9 cellular contexts compared by ENCODE assay signal in genomic region chr17:76014100-76014924, GRCh38. TPM values are rescaled to one million over a fixed set of nuclear protein-coding genes. Genes with fewer than 3 reads are reported as not detected.
A peak's percentile ranks its signal among the peaks of the same experiment; 100 is the strongest.
DNase-seq lines count a peak whose midpoint lies in the region; ATAC-seq, FAIRE-seq and TF ChIP-seq lines count a peak whose summit lies in the region.
"Had no signal": no experiment of that assay in that cellular context is flagged by ENCODE, and none has a peak within 500 bp of the region (broad histone marks: within the 10 kb centered on the region; RNA-seq: fewer than 3 reads in every experiment).

No MANE protein-coding gene starts in this region.

- TF ChIP-seq RAD21 in H1 (IDR thresholded peaks at IDR 0.05 in 1 of 2, conservative IDR thresholded peaks at IDR 0.05 in 1 of 2; ENCODE audit: low read depth in 2 of 2, low read length in 2 of 2), result peak; percentile 93 to 97

- no peaks in the 10 kb centered on the region for H4K20me1 ChIP-seq in H1 (replicated peaks in 1 of 2; ENCODE audit: control insufficient read depth in 1 of 2, insufficient read depth in 2 of 2, low read length in 2 of 2)

- no peak overlapping the region for H2BK5ac ChIP-seq in H1 (ENCODE audit: low read depth, low read length)

- peak overlapping the region; percentile 33; the same call in 1 of the 2 replicates for H2BK12ac ChIP-seq in H1 (ENCODE audit: low read depth, low read length)

- H3K27ac Mint-ChIP-seq in activated CD8-positive, alpha-beta T cell treated with anti-CD3 and anti-CD28 coated beads, Interleukin-2, amount 10 ng/mL, durations not matched to agents 7 days and 5 days, result no peak overlapping the region

- H2BK15ac ChIP-seq in H1 (ENCODE audit: low read length), result no peak overlapping the region

- H3K27me3 ChIP-seq in H1 (replicated peaks in 1 of 4; ENCODE audit: control insufficient read depth in 3 of 4, extremely low read depth in 1 of 4, insufficient read depth in 3 of 4, low read length in 3 of 4), result no peaks in the 10 kb centered on the region; a peak in 1 of 7 replicates

- POLR2A ChIA-PET in activated CD8-positive, alpha-beta T cell treated with anti-CD3 and anti-CD28 coated beads, Interleukin-2, amount 10 ng/mL, durations not matched to agents 7 days and 5 days (lab: Charles Lee), result interaction anchor here (0.7 to 1.4 kb wide), 5 partner anchors 15 to 265 kb away, joined by 3 to 8 read pairs (median 3); partner anchors contain the start of gene EXOC7
- POLR2A ChIA-PET in H1 (lab: Charles Lee; ENCODE audit: partially characterized antibody), result interaction anchor here (0.6 to 2.0 kb wide), 10 partner anchors 9 to 718 kb away, joined by 3 to 9 read pairs (median 4); partner anchors contain the start of genes MRPL38 and ZACN

- peaks cover 0 to 2% (median under 1%) of the 10 kb centered on the region in 4 experiments; a peak in 3 of 7 replicates for H3K4me1 ChIP-seq in H1 (replicated peaks in 1 of 4; ENCODE audit: control insufficient read depth in 3 of 4, insufficient read depth in 4 of 4, low read length in 3 of 4)

- H2BK120ac ChIP-seq in H1 (replicated peaks; ENCODE audit: low read depth, low read length), result peak overlapping the region; percentile 15

- no peak for TF ChIP-seq POLR2A in H1 (IDR thresholded peaks at IDR 0.05; ENCODE audit: control extremely low read depth in 1 of 2, low read depth in 2 of 2, low read length in 2 of 2)

- peak overlapping the region; percentile 83; the same call in 1 of the 2 replicates for H4K8ac ChIP-seq in H1 (ENCODE audit: extremely low read depth, insufficient read depth, low read length)

- DNase-seq in DMS153 (lab: John Stamatoyannopoulos, UW) (peak; percentile 77), HK-2 (ENCODE audit: unreplicated experiment) (peak; percentile 65), NCI-H82 treated with DMSO at 0.1 percent for 48 hours (lab: John Stamatoyannopoulos, UW; ENCODE audit: unreplicated experiment) (peak; percentile 19), H1 (ENCODE audit: low read depth in 1 of 2, low spot score in 2 of 2) (peak; percentile 83 to 89), middle frontal gyrus (ENCODE audit: extremely low spot score, low spot score) (peak; percentile 15)
- DNase-seq in activated CD8-positive, alpha-beta T cell treated with anti-CD3 and anti-CD28 coated beads, Interleukin-2, amount 10 ng/mL, durations not matched to agents 7 days and 5 days, result peak; percentile 84
- peak; percentile 65 for DNase-seq in stimulated activated CD8-positive, alpha-beta memory T cell treated with anti-CD3 and anti-CD28 coated beads, Interleukin-4, amount 100 ng/mL, for 24 hours (ENCODE audit: low read depth)

- no peaks in the 10 kb centered on the region for H3K79me1 ChIP-seq in H1 (ENCODE audit: low read depth, low read length)

- peak in 1 of 2 experiments; percentile 65; a peak in 1 of 3 replicates for TF ChIP-seq EP300 in H1 (IDR thresholded peaks at IDR 0.05; ENCODE audit: borderline replicate concordance in 1 of 2, low read depth in 2 of 2, low read length in 2 of 2)

- ATAC-seq in activated CD8-positive, alpha-beta T cell treated with anti-CD3 and anti-CD28 coated beads, Interleukin-2, amount 10 ng/mL, durations not matched to agents 7 days and 5 days, result peak; percentile 99
- no peak for ATAC-seq in HG02610 (IDR thresholded peaks at IDR 0.05; ENCODE audit: unreplicated experiment)

- no peaks in the 10 kb centered on the region for H3K36me3 ChIP-seq in H1 (ENCODE audit: control insufficient read depth in 2 of 4, insufficient read depth in 4 of 4, low read length in 3 of 4)

- H3K4me2 ChIP-seq in H1 (ENCODE audit: insufficient read depth in 1 of 2, low read depth in 2 of 2, low read length in 2 of 2), result no peak overlapping the region

- no peak overlapping the region for H3K14ac ChIP-seq in H1 (ENCODE audit: insufficient read length)

- 48% methylated on average over 14 of the region's 19 CpGs; no CpG with 5 or more reads in 1 of the 2 experiments for WGBS in H1 (ENCODE audit: extremely low coverage in 1 of 2, insufficient coverage in 1 of 2, insufficient read length in 1 of 2, insufficient replicate concordance in 2 of 2, low coverage in 1 of 2, low lambda C conversion rate in 2 of 2, missing lambda C conversion rate in 1 of 2), 2 experiments

- H2AFZ ChIP-seq in H1 (ENCODE audit: low read length), result no peak overlapping the region; the same call in 1 of the 2 replicates

- no peaks in the 10 kb centered on the region for H3K27me3 Mint-ChIP-seq in activated CD8-positive, alpha-beta T cell treated with anti-CD3 and anti-CD28 coated beads, Interleukin-2, amount 10 ng/mL, durations not matched to agents 7 days and 5 days (ENCODE audit: low read depth)
- H3K27me3 Mint-ChIP-seq: activated naive CD4-positive, alpha-beta T cell treated with anti-CD3 and anti-CD28 coated beads, Interleukin-2, amount 50 U/mL, for 24 hours had no signal

- H3K27ac ChIP-seq in H1 (ENCODE audit: low read depth, low read length), result no peak overlapping the region

- no peak overlapping the region for H3K9ac ChIP-seq in H1 (replicated peaks in 1 of 4; ENCODE audit: extremely low read depth in 1 of 4, low read depth in 3 of 4, low read length in 3 of 4)

- no peak overlapping the region for H3K4me3 Mint-ChIP-seq in activated CD8-positive, alpha-beta T cell treated with anti-CD3 and anti-CD28 coated beads, Interleukin-2, amount 10 ng/mL, durations not matched to agents 7 days and 5 days
- H3K4me3 Mint-ChIP-seq: activated naive CD4-positive, alpha-beta T cell treated with anti-CD3 and anti-CD28 coated beads, Interleukin-2, amount 50 U/mL, for 24 hours had no signal

- no peak overlapping the region for H3K4ac ChIP-seq in H1 (replicated peaks; ENCODE audit: insufficient read length, low read depth, low read length)

- H3K4me1 Mint-ChIP-seq in activated CD8-positive, alpha-beta T cell treated with anti-CD3 and anti-CD28 coated beads, Interleukin-2, amount 10 ng/mL, durations not matched to agents 7 days and 5 days (ENCODE audit: low read depth), result peaks cover 8% of the 10 kb centered on the region

- H3K4me3 ChIP-seq in H1 (ENCODE audit: extremely low read depth in 1 of 4, insufficient read depth in 2 of 4, low read depth in 3 of 4, low read length in 4 of 4), result no peak overlapping the region

- peak overlapping the region; percentile 78 for H3K18ac ChIP-seq in H1 (ENCODE audit: extremely low read depth, low read length)

- no peak overlapping the region for H4K5ac ChIP-seq in H1 (ENCODE audit: insufficient read length, low read depth, low read length)

- no peaks in the 10 kb centered on the region; a peak in 1 of 4 replicates for H3K9me3 ChIP-seq in H1 (ENCODE audit: insufficient read depth in 2 of 2, low read depth in 1 of 2, low read length in 1 of 2)

- no peak overlapping the region for H2AK5ac ChIP-seq in H1 (ENCODE audit: low read depth, low read length)

- H3K23ac ChIP-seq in H1 (ENCODE audit: insufficient read length), result no peak overlapping the region

- no peaks in the 10 kb centered on the region for H3K36me3 Mint-ChIP-seq in activated CD8-positive, alpha-beta T cell treated with anti-CD3 and anti-CD28 coated beads, Interleukin-2, amount 10 ng/mL, durations not matched to agents 7 days and 5 days (ENCODE audit: low read depth)
- H3K36me3 Mint-ChIP-seq: activated naive CD4-positive, alpha-beta T cell treated with anti-CD3 and anti-CD28 coated beads, Interleukin-2, amount 50 U/mL, for 24 hours had no signal

- H3K56ac ChIP-seq in H1 (replicated peaks; ENCODE audit: insufficient read length, low read depth, low read length), result no peak overlapping the region

- H4K91ac ChIP-seq in H1 (replicated peaks; ENCODE audit: insufficient read length, low read length), result peak overlapping the region; percentile 85

- no peak for FAIRE-seq in H1 (lab: Jason Lieb, UNC)

- TF ChIP-seq CTCF in H1 (IDR thresholded peaks at IDR 0.05; ENCODE audit: control extremely low read depth in 1 of 3, insufficient read depth in 1 of 3, low read depth in 1 of 3, low read length in 3 of 3), result peak; percentile 88 to 99 (median 96)

- CTCF ChIA-PET in activated CD8-positive, alpha-beta T cell treated with anti-CD3 and anti-CD28 coated beads, Interleukin-2, amount 10 ng/mL, durations not matched to agents 7 days and 5 days (lab: Charles Lee), result interaction anchor here (0.6 to 5.6 kb wide), 62 partner anchors 9 to 610 kb away, joined by 3 to 122 read pairs (median 6); partner anchors contain the start of genes ACOX1, CDK3, EXOC7 and GALR2
- CTCF ChIA-PET in H1 (lab: Charles Lee; ENCODE audit: partially characterized antibody), result interaction anchor here (0.6 to 32.0 kb wide), 53 partner anchors 8 to 616 kb away, joined by 3 to 885 read pairs (median 4); partner anchors contain the start of genes CDK3, EVPL, MRPL38 and TRIM47

- H3K23me2 ChIP-seq in H1 (ENCODE audit: low read depth, low read length), result no peaks in the 10 kb centered on the region

- no peak overlapping the region; the same call in 1 of the 2 replicates for H2BK20ac ChIP-seq in H1 (ENCODE audit: low read length)

- H3K79me2 ChIP-seq in H1 (ENCODE audit: control insufficient read depth in 1 of 2, insufficient read depth in 2 of 2, low read length in 2 of 2), result no peaks in the 10 kb centered on the region

- no peaks in the 10 kb centered on the region for H3K9me3 Mint-ChIP-seq in activated CD8-positive, alpha-beta T cell treated with anti-CD3 and anti-CD28 coated beads, Interleukin-2, amount 10 ng/mL, durations not matched to agents 7 days and 5 days (ENCODE audit: insufficient read depth)
- H3K9me3 Mint-ChIP-seq: activated naive CD4-positive, alpha-beta T cell treated with anti-CD3 and anti-CD28 coated beads, Interleukin-2, amount 50 U/mL, for 24 hours had no signal

RNA-seq across cellular contexts. Expression of gene EVPL, which starts 12.8 kb away (rescaled TPM):
- under 1 TPM; 0.34 to 0.47 TPM for total RNA-seq in activated CD8-positive, alpha-beta T cell treated with anti-CD3 and anti-CD28 coated beads, Interleukin-2, amount 10 ng/mL, durations not matched to agents 7 days and 5 days
- total RNA-seq in H1 (2021; fragmentation: NEBNext Ultra II Directional; extraction: Animal tissue kit (Norgen Biotek cat#: 25700)), result 0.75 and 0.99 TPM in 2 replicates
- polyA plus RNA-seq in H1 (2011; rRNA removed), result 0.20 and 0.35 TPM in 2 replicates
- 0.25 TPM for polyA plus RNA-seq in H1 (2011; cell fraction: cytosol; rRNA removed)
- 0.98 TPM for polyA plus RNA-seq in H1 (2011; cell fraction: nucleus; rRNA removed)
- 0.30 to 0.69 TPM (median 0.51 TPM) in 4 replicates for polyA plus RNA-seq in H1 (2012, experiment 1 of 2)
- polyA plus RNA-seq in H1 (2012, experiment 2 of 2), result 0.20 TPM
- 0.55 TPM for polyA plus RNA-seq in H1 (2013, experiment 1 of 2)
- polyA plus RNA-seq in H1 (2013, experiment 2 of 2), result 0.40 TPM
- polyA minus RNA-seq in H1 (2011; rRNA and poly(A)+ RNA removed), result 0.06 and 0.12 TPM in 2 replicates
- polyA minus RNA-seq in H1 (2011; cell fraction: cytosol; rRNA and poly(A)+ RNA removed), result 0.88 TPM
- polyA minus RNA-seq in H1 (2011; cell fraction: nucleus; rRNA and poly(A)+ RNA removed), result 0.30 TPM

RNA-seq across cellular contexts. Expression of gene CDK3, which starts 13.7 kb away (rescaled TPM):
- 1 to 10 TPM; 6.4 to 7.3 TPM for total RNA-seq in activated CD8-positive, alpha-beta T cell treated with anti-CD3 and anti-CD28 coated beads, Interleukin-2, amount 10 ng/mL, durations not matched to agents 7 days and 5 days
- 7.4 and 10.0 TPM in 2 replicates for total RNA-seq in H1 (2021; fragmentation: NEBNext Ultra II Directional; extraction: Animal tissue kit (Norgen Biotek cat#: 25700))
- 14.6 and 20.1 TPM in 2 replicates for polyA plus RNA-seq in H1 (2011; rRNA removed)
- polyA plus RNA-seq in H1 (2011; cell fraction: cytosol; rRNA removed), result 20.6 TPM
- 80.0 TPM for polyA plus RNA-seq in H1 (2011; cell fraction: nucleus; rRNA removed)
- 13.7 to 20.1 TPM (median 15.9 TPM) in 4 replicates for polyA plus RNA-seq in H1 (2012, experiment 1 of 2)
- polyA plus RNA-seq in H1 (2012, experiment 2 of 2), result 6.3 TPM
- 9.5 TPM for polyA plus RNA-seq in H1 (2013, experiment 1 of 2)
- polyA plus RNA-seq in H1 (2013, experiment 2 of 2), result 8.7 TPM
- polyA minus RNA-seq in H1 (2011; rRNA and poly(A)+ RNA removed), result 3.3 and 4.3 TPM in 2 replicates
- 0.88 TPM for polyA minus RNA-seq in H1 (2011; cell fraction: cytosol; rRNA and poly(A)+ RNA removed)
- polyA minus RNA-seq in H1 (2011; cell fraction: nucleus; rRNA and poly(A)+ RNA removed), result 5.2 TPM

RNA-seq across cellular contexts. Expression of gene TEN1, which starts 35.3 kb away (rescaled TPM):
- total RNA-seq in activated CD8-positive, alpha-beta T cell treated with anti-CD3 and anti-CD28 coated beads, Interleukin-2, amount 10 ng/mL, durations not matched to agents 7 days and 5 days, result 10 to 100 TPM; 16.8 to 21.0 TPM
- 15.9 and 17.6 TPM in 2 replicates for total RNA-seq in H1 (2021; fragmentation: NEBNext Ultra II Directional; extraction: Animal tissue kit (Norgen Biotek cat#: 25700))
- 18.7 and 24.5 TPM in 2 replicates for polyA plus RNA-seq in H1 (2011; rRNA removed)
- 27.9 TPM for polyA plus RNA-seq in H1 (2011; cell fraction: cytosol; rRNA removed)
- polyA plus RNA-seq in H1 (2011; cell fraction: nucleus; rRNA removed), result 56.7 TPM
- polyA plus RNA-seq in H1 (2012, experiment 1 of 2), result 18.1 to 21.7 TPM (median 18.9 TPM) in 4 replicates
- polyA plus RNA-seq in H1 (2012, experiment 2 of 2), result 19.7 TPM
- polyA plus RNA-seq in H1 (2013, experiment 1 of 2), result 16.5 TPM
- polyA plus RNA-seq in H1 (2013, experiment 2 of 2), result 15.2 TPM
- 8.7 and 12.2 TPM in 2 replicates for polyA minus RNA-seq in H1 (2011; rRNA and poly(A)+ RNA removed)
- polyA minus RNA-seq in H1 (2011; cell fraction: cytosol; rRNA and poly(A)+ RNA removed), result 6.6 TPM
- 5.1 TPM for polyA minus RNA-seq in H1 (2011; cell fraction: nucleus; rRNA and poly(A)+ RNA removed)

RNA-seq across cellular contexts. Expression of gene ACOX1, which starts 35.3 kb away (rescaled TPM):
- 10 to 100 TPM; 30.3 to 32.2 TPM for total RNA-seq in activated CD8-positive, alpha-beta T cell treated with anti-CD3 and anti-CD28 coated beads, Interleukin-2, amount 10 ng/mL, durations not matched to agents 7 days and 5 days
- total RNA-seq in H1 (2021; fragmentation: NEBNext Ultra II Directional; extraction: Animal tissue kit (Norgen Biotek cat#: 25700)), result 27.4 and 30.4 TPM in 2 replicates
- polyA plus RNA-seq in H1 (2011; rRNA removed), result 10.2 and 10.5 TPM in 2 replicates
- 11.3 TPM for polyA plus RNA-seq in H1 (2011; cell fraction: cytosol; rRNA removed)
- 20.2 TPM for polyA plus RNA-seq in H1 (2011; cell fraction: nucleus; rRNA removed)
- polyA plus RNA-seq in H1 (2012, experiment 1 of 2), result 14.7 to 17.4 TPM (median 15.9 TPM) in 4 replicates
- polyA plus RNA-seq in H1 (2012, experiment 2 of 2), result 3.5 TPM
- 8.5 TPM for polyA plus RNA-seq in H1 (2013, experiment 1 of 2)
- polyA plus RNA-seq in H1 (2013, experiment 2 of 2), result 7.3 TPM
- 70.0 and 84.0 TPM in 2 replicates for polyA minus RNA-seq in H1 (2011; rRNA and poly(A)+ RNA removed)
- polyA minus RNA-seq in H1 (2011; cell fraction: cytosol; rRNA and poly(A)+ RNA removed), result 61.4 TPM
- 33.9 TPM for polyA minus RNA-seq in H1 (2011; cell fraction: nucleus; rRNA and poly(A)+ RNA removed)

RNA-seq across cellular contexts. Expression of gene SRP68, which starts 58.0 kb away (rescaled TPM):
- total RNA-seq in activated CD8-positive, alpha-beta T cell treated with anti-CD3 and anti-CD28 coated beads, Interleukin-2, amount 10 ng/mL, durations not matched to agents 7 days and 5 days, result 10 to 100 TPM; 85.1 to 86.0 TPM
- 83.5 and 84.6 TPM in 2 replicates for total RNA-seq in H1 (2021; fragmentation: NEBNext Ultra II Directional; extraction: Animal tissue kit (Norgen Biotek cat#: 25700))
- 50.0 and 57.7 TPM in 2 replicates for polyA plus RNA-seq in H1 (2011; rRNA removed)
- polyA plus RNA-seq in H1 (2011; cell fraction: cytosol; rRNA removed), result 60.9 TPM
- polyA plus RNA-seq in H1 (2011; cell fraction: nucleus; rRNA removed), result 48.2 TPM
- 70.6 to 85.2 TPM (median 74.1 TPM) in 4 replicates for polyA plus RNA-seq in H1 (2012, experiment 1 of 2)
- polyA plus RNA-seq in H1 (2012, experiment 2 of 2), result 17.8 TPM
- 46.0 TPM for polyA plus RNA-seq in H1 (2013, experiment 1 of 2)
- polyA plus RNA-seq in H1 (2013, experiment 2 of 2), result 46.1 TPM
- polyA minus RNA-seq in H1 (2011; rRNA and poly(A)+ RNA removed), result 61.8 and 68.0 TPM in 2 replicates
- 37.0 TPM for polyA minus RNA-seq in H1 (2011; cell fraction: cytosol; rRNA and poly(A)+ RNA removed)
- 33.6 TPM for polyA minus RNA-seq in H1 (2011; cell fraction: nucleus; rRNA and poly(A)+ RNA removed)

Comparison
In these comparisons a context has a peak if more than half of its experiments do, and no peak if none do; other contexts are left out.
1. DNase-seq: peak in every context shown above with its lines; median percentile 86 in H1; 84 in activated CD8-positive, alpha-beta T cell treated with anti-CD3 and anti-CD28 coated beads, Interleukin-2, amount 10 ng/mL, durations not matched to agents 7 days and 5 days; 77 in DMS153; 65 in HK-2; 65 in stimulated activated CD8-positive, alpha-beta memory T cell treated with anti-CD3 and anti-CD28 coated beads, Interleukin-4, amount 100 ng/mL, for 24 hours; 19 in NCI-H82 treated with DMSO at 0.1 percent for 48 hours; 15 in middle frontal gyrus.